Comparison of ENCODE assay signal across 8 cellular contexts in the genomic region with DNA sequence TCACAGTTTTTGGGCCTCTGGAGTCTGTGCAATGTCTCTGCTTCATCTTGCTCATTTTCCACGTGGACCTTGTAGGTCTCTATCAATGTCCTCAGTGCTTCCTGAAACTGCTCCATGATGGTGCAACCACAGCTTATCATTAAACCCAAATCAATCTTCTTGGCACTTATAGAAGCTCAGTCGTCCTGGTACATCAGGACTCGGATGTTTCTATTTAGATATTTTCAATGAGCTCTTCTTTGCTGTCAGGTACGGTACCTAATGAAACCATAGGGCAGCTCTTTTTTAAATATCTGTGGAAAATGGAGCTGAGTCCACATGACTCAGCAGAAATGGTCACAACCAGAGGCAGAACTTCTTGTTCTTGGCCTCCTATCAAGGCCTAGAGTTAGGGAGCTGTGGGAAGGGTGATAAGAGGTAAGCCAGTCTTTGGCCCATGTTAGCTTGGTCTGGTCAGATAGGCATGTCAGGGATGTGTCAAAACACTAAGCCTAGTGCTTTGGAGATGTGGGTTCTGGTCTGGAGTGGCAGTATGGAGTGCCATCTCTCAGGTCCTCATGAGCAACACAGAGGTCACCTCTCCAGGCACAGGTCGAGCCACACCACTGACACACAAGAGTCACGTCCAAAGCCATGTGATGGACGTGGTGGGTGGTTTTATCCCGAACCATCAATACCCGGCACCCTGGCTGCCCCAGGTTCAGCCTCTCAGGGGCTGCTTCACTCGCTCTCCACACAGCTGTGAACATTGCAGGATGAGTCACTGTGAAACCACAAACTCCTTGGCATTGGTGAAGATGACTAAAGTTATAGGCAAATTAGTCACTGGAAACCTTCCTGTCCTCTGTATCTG.
A peak's percentile ranks its signal among the peaks of the same experiment; 100 is the strongest.
DNase-seq lines count a peak whose midpoint lies in the region; ATAC-seq and TF ChIP-seq lines count a peak whose summit lies in the region.

No MANE protein-coding gene starts in this region.

- intact Hi-C loops in adrenal gland (cut with DNase I) (no loop called here), left colon (cut with DNase I, micrococcal nuclease) (no loop called here)

- peak; percentile 71 for ATAC-seq in GM19328 (IDR thresholded peaks at IDR 0.05; ENCODE audit: unreplicated experiment)
- ATAC-seq in HG03432 (IDR thresholded peaks at IDR 0.05; ENCODE audit: unreplicated experiment), result peak; percentile 91
- peak; percentile 45 for ATAC-seq in left colon

- H3K4me3 ChIP-seq in AG09309 (ENCODE audit: control insufficient read depth, low read depth, low read length) (no peak overlapping the region), adrenal gland (no peak overlapping the region)

- peak overlapping the region in 3 of 5 donors; percentile 32 to 87 (median 54) for H3K27ac ChIP-seq in adrenal gland

- H3K9me3 ChIP-seq in adrenal gland (replicated peaks in 1 of 3), result no peaks in the 10 kb centered on the region

- 46 to 67% (median 57%) methylated on average over 7 to 10 of the region's 10 CpGs for WGBS in adrenal gland, 4 donors

- no peak for TF ChIP-seq POLR2A in adrenal gland (IDR thresholded peaks at IDR 0.05)

- H3K36me3 ChIP-seq in adrenal gland (replicated peaks in 1 of 2), result no peaks in the 10 kb centered on the region

- DNase-seq in AG09309 (ENCODE audit: low read depth) (peak; percentile 90), SKM-1 treated with dmso at 0.1 percent for 144 hours (lab: John Stamatoyannopoulos, UW; ENCODE audit: unreplicated experiment) (peak; percentile 68), adrenal gland (peak; percentile 57 to 85 (median 79)), left colon (peak; percentile 30 to 59), cerebellum (ENCODE audit: low spot score) (no peak)
- peak; percentile 43 to 54 for DNase-seq in stimulated activated CD8-positive, alpha-beta memory T cell treated with anti-CD3 and anti-CD28 coated beads, Interleukin-2, amount 100 ng/mL, for 48 hours (ENCODE audit: low read depth in 2 of 2)

- H3K27me3 ChIP-seq in adrenal gland, result no peaks in the 10 kb centered on the region

- H3K4me1 ChIP-seq in adrenal gland (replicated peaks in 1 of 2), result peaks cover 15 to 19% of the 10 kb centered on the region in 2 donors

- TF ChIP-seq CTCF in AG09309 (IDR thresholded peaks at IDR 0.05; ENCODE audit: control insufficient read depth, insufficient read depth, low read depth, low read length, missing control alignments), result no peak
- TF ChIP-seq CTCF in adrenal gland (IDR thresholded peaks at IDR 0.05), result no peak
